ENCODE assay signal across 2 cellular contexts in the genomic region with DNA sequence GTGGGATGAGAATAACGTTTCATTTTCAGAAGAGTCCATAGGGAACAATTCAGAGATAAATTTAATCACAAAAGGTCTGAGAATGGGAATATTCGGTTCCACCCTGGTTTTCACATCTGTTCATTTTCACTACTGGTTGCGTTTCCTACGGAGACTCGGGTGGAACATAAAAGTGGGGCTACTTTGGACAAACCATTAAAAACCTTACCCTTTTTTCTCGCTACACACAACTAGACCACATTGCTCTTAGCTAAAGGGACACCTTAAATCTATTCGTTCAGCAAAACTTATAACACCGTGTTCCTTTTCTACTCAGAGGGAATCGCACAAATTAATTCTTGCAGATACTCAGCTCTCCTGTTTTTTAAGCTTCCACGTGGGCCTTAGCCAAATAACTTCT.
TF ChIP-seq lines count a peak whose summit lies in the region.

No MANE protein-coding gene starts in this region.

TF ChIP-seq in SK-N-SH, 30 proteins besides CTCF, POLR2A, EP300 and RAD21 (continued from another document):
- TF ChIP-seq RXRA (IDR thresholded peaks at IDR 0.05; ENCODE audit: borderline replicate concordance, low read depth): no peak
- no peak for TF ChIP-seq RFX5 (IDR thresholded peaks at IDR 0.05; ENCODE audit: low read length)
- TF ChIP-seq ELF1 (IDR thresholded peaks at IDR 0.05): no peak
- TF ChIP-seq RCOR1 (IDR thresholded peaks at IDR 0.05; ENCODE audit: low read length): no peak
- TF ChIP-seq CHD2 (IDR thresholded peaks at IDR 0.05; ENCODE audit: low read length, partially characterized antibody): no peak

TF ChIP-seq in SK-N-SH treated with all-trans-retinoic acid at 6 μM for 48 hours, 23 proteins besides CTCF, POLR2A, EP300 and RAD21 (continued from another document):
- TF ChIP-seq, protein P1, sequence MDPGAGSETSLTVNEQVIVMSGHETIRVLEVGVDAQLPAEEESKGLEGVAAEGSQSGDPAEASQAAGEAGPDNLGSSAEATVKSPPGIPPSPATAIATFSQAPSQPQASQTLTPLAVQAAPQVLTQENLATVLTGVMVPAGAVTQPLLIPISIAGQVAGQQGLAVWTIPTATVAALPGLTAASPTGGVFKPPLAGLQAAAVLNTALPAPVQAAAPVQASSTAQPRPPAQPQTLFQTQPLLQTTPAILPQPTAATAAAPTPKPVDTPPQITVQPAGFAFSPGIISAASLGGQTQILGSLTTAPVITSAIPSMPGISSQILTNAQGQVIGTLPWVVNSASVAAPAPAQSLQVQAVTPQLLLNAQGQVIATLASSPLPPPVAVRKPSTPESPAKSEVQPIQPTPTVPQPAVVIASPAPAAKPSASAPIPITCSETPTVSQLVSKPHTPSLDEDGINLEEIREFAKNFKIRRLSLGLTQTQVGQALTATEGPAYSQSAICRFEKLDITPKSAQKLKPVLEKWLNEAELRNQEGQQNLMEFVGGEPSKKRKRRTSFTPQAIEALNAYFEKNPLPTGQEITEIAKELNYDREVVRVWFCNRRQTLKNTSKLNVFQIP (CRISPR knock-in tag; IDR thresholded peaks at IDR 0.05; ENCODE audit: borderline replicate concordance, low read depth): no peak
- TF ChIP-seq OSR1 (CRISPR knock-in tag; IDR thresholded peaks at IDR 0.05): no peak
- no peak for TF ChIP-seq ZNF8 (CRISPR knock-in tag; IDR thresholded peaks at IDR 0.05)
- TF ChIP-seq TCF4 (CRISPR knock-in tag; IDR thresholded peaks at IDR 0.05; ENCODE audit: borderline replicate concordance): no peak
- TF ChIP-seq CSDC2 (CRISPR knock-in tag; IDR thresholded peaks at IDR 0.05): no peak
- TF ChIP-seq, protein P2, sequence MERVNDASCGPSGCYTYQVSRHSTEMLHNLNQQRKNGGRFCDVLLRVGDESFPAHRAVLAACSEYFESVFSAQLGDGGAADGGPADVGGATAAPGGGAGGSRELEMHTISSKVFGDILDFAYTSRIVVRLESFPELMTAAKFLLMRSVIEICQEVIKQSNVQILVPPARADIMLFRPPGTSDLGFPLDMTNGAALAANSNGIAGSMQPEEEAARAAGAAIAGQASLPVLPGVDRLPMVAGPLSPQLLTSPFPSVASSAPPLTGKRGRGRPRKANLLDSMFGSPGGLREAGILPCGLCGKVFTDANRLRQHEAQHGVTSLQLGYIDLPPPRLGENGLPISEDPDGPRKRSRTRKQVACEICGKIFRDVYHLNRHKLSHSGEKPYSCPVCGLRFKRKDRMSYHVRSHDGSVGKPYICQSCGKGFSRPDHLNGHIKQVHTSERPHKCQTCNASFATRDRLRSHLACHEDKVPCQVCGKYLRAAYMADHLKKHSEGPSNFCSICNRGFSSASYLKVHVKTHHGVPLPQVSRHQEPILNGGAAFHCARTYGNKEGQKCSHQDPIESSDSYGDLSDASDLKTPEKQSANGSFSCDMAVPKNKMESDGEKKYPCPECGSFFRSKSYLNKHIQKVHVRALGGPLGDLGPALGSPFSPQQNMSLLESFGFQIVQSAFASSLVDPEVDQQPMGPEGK (CRISPR knock-in tag; IDR thresholded peaks at IDR 0.05; ENCODE audit: borderline replicate concordance): no peak
- no peak for TF ChIP-seq ZFP3 (CRISPR knock-in tag; IDR thresholded peaks at IDR 0.05)
- TF ChIP-seq, protein P3, sequence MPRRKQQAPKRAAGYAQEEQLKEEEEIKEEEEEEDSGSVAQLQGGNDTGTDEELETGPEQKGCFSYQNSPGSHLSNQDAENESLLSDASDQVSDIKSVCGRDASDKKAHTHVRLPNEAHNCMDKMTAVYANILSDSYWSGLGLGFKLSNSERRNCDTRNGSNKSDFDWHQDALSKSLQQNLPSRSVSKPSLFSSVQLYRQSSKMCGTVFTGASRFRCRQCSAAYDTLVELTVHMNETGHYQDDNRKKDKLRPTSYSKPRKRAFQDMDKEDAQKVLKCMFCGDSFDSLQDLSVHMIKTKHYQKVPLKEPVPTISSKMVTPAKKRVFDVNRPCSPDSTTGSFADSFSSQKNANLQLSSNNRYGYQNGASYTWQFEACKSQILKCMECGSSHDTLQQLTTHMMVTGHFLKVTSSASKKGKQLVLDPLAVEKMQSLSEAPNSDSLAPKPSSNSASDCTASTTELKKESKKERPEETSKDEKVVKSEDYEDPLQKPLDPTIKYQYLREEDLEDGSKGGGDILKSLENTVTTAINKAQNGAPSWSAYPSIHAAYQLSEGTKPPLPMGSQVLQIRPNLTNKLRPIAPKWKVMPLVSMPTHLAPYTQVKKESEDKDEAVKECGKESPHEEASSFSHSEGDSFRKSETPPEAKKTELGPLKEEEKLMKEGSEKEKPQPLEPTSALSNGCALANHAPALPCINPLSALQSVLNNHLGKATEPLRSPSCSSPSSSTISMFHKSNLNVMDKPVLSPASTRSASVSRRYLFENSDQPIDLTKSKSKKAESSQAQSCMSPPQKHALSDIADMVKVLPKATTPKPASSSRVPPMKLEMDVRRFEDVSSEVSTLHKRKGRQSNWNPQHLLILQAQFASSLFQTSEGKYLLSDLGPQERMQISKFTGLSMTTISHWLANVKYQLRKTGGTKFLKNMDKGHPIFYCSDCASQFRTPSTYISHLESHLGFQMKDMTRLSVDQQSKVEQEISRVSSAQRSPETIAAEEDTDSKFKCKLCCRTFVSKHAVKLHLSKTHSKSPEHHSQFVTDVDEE (CRISPR knock-in tag; IDR thresholded peaks at IDR 0.05): no peak
- no peak for TF ChIP-seq ARNTL (CRISPR knock-in tag; IDR thresholded peaks at IDR 0.05; ENCODE audit: borderline replicate concordance, low read depth)
- TF ChIP-seq PPARA (CRISPR knock-in tag; IDR thresholded peaks at IDR 0.05; ENCODE audit: borderline replicate concordance): no peak
- TF ChIP-seq, protein P4, sequence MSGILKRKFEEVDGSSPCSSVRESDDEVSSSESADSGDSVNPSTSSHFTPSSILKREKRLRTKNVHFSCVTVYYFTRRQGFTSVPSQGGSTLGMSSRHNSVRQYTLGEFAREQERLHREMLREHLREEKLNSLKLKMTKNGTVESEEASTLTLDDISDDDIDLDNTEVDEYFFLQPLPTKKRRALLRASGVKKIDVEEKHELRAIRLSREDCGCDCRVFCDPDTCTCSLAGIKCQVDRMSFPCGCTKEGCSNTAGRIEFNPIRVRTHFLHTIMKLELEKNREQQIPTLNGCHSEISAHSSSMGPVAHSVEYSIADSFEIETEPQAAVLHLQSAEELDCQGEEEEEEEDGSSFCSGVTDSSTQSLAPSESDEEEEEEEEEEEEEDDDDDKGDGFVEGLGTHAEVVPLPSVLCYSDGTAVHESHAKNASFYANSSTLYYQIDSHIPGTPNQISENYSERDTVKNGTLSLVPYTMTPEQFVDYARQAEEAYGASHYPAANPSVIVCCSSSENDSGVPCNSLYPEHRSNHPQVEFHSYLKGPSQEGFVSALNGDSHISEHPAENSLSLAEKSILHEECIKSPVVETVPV (CRISPR knock-in tag; IDR thresholded peaks at IDR 0.05): no peak
- TF ChIP-seq, protein P5, sequence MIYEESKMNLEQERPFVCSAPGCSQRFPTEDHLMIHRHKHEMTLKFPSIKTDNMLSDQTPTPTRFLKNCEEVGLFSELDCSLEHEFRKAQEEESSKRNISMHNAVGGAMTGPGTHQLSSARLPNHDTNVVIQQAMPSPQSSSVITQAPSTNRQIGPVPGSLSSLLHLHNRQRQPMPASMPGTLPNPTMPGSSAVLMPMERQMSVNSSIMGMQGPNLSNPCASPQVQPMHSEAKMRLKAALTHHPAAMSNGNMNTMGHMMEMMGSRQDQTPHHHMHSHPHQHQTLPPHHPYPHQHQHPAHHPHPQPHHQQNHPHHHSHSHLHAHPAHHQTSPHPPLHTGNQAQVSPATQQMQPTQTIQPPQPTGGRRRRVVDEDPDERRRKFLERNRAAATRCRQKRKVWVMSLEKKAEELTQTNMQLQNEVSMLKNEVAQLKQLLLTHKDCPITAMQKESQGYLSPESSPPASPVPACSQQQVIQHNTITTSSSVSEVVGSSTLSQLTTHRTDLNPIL (CRISPR knock-in tag; IDR thresholded peaks at IDR 0.05; ENCODE audit: low read depth): no peak
- TF ChIP-seq ZC3H10 (CRISPR knock-in tag; IDR thresholded peaks at IDR 0.05): no peak
- TF ChIP-seq TOX (CRISPR knock-in tag; IDR thresholded peaks at IDR 0.05; ENCODE audit: borderline replicate concordance): no peak
- TF ChIP-seq ZFP30 (CRISPR knock-in tag; IDR thresholded peaks at IDR 0.05): no peak
